ENCODE assay signal across 37 cellular contexts in genomic region chr15:64225804-64226203, GRCh38.
DNase-seq lines count a peak whose midpoint lies in the region; ATAC-seq, FAIRE-seq and TF ChIP-seq lines count a peak whose summit lies in the region.
"Had no signal": no experiment of that assay in that cellular context is flagged by ENCODE, and none has a peak within 500 bp of the region (broad histone marks: within the 10 kb centered on the region; RNA-seq: fewer than 3 reads in every experiment).

No MANE protein-coding gene starts in this region.

- no peak for FAIRE-seq in HepG2 (lab: Jason Lieb, UNC)
- FAIRE-seq: A204.1, A549, D721Med had no signal

- H3K9me3 Mint-ChIP-seq in activated naive CD4-positive, alpha-beta T cell treated with anti-CD3 and anti-CD28 coated beads, Interleukin-2, amount 50 U/mL, for 24 hours: no peaks in the 10 kb centered on the region
- H3K9me3 Mint-ChIP-seq in activated naive CD4-positive, alpha-beta T cell treated with anti-CD3 and anti-CD28 coated beads for 36 hours: no peaks in the 10 kb centered on the region
- H3K9me3 Mint-ChIP-seq in neural crest cell (peaks cover 3% of the 10 kb centered on the region), progenitor cell of endocrine pancreas (ENCODE audit: low read depth) (peaks cover 7% of the 10 kb centered on the region)
- H3K9me3 Mint-ChIP-seq: CD4-positive, alpha-beta T cell; CD8-positive, alpha-beta T cell had no signal

- ATAC-seq in HepG2 (no peak), right lobe of liver (no peak), left ventricle myocardium superior (no peak)
- ATAC-seq: A549; CD8-positive, alpha-beta T cell had no signal

- TF ChIP-seq POLR2A in HepG2 (IDR thresholded peaks at IDR 0.05; ENCODE audit: insufficient read depth in 1 of 2, low read depth in 2 of 2, low read length in 2 of 2) (no peak), right lobe of liver (IDR thresholded peaks at IDR 0.05) (no peak)

- TF ChIP-seq EP300 in HepG2 (IDR thresholded peaks at IDR 0.05; ENCODE audit: low read depth in 2 of 2, low read length in 2 of 2) (no peak), HepG2 (CRISPR knock-in tag; IDR thresholded peaks at IDR 0.05; ENCODE audit: borderline replicate concordance) (no peak)

- H3K36me3 ChIP-seq in HepG2 (replicated peaks in 1 of 2; ENCODE audit: control insufficient read depth in 1 of 2, insufficient read depth in 2 of 2, low read length in 2 of 2): no peaks in the 10 kb centered on the region
- no peaks in the 10 kb centered on the region for H3K36me3 ChIP-seq in right lobe of liver
- H3K36me3 ChIP-seq: BE2C had no signal

- no peak for DNase-seq in activated naive CD4-positive, alpha-beta T cell treated with anti-CD3 and anti-CD28 coated beads for 36 hours
- no peak for DNase-seq in HepG2 (ENCODE audit: low spot score)
- DNase-seq in right lobe of liver: no peak
- no peak for DNase-seq in neural crest cell (ENCODE audit: low read depth, low spot score)
- no peak for DNase-seq in progenitor cell of endocrine pancreas (ENCODE audit: low spot score, unreplicated experiment)
- no peak for DNase-seq in left ventricle myocardium superior
- no peak for DNase-seq in DMS153 treated with DMSO at 0.1 percent for 48 hours (lab: John Stamatoyannopoulos, UW; ENCODE audit: unreplicated experiment)
- DNase-seq: 8988T; ACHN; AML-193; BE2C; C1 segment of cervical spinal cord; Caco-2; Calu3; CD4-positive, alpha-beta memory T cell; CD4-positive, alpha-beta T cell; CD4-positive, CD25-positive, alpha-beta regulatory T cell; CD8-positive, alpha-beta memory T cell; CD8-positive, alpha-beta T cell; COR-L47; DMS 273 treated with DMSO at 0.1 percent for 48 hours; DMS153; DMS53; DMS79; DMS79 treated with DMSO at 0.1 percent for 48 hours; DND-41; EL had no signal

- H3K9me3 ChIP-seq in HepG2 (ENCODE audit: low read length): no peaks in the 10 kb centered on the region
- H3K9me3 ChIP-seq in right lobe of liver: no peaks in the 10 kb centered on the region
- H3K9me3 ChIP-seq: A549, BE2C, Caco-2 had no signal

- H3K4me3 Mint-ChIP-seq in activated naive CD4-positive, alpha-beta T cell treated with anti-CD3 and anti-CD28 coated beads, Interleukin-2, amount 50 U/mL, for 24 hours: no peak overlapping the region
- H3K4me3 Mint-ChIP-seq in activated naive CD4-positive, alpha-beta T cell treated with anti-CD3 and anti-CD28 coated beads for 36 hours: no peak overlapping the region
- H3K4me3 Mint-ChIP-seq in neural crest cell (no peak overlapping the region), progenitor cell of endocrine pancreas (ENCODE audit: low read depth) (no peak overlapping the region)
- H3K4me3 Mint-ChIP-seq: B cell; CD14-positive monocyte; CD4-positive, alpha-beta memory T cell; CD4-positive, alpha-beta T cell; CD4-positive, CD25-positive, alpha-beta regulatory T cell; CD8-positive, alpha-beta memory T cell; CD8-positive, alpha-beta T cell had no signal

- peaks cover 21% of the 10 kb centered on the region for H3K4me1 Mint-ChIP-seq in activated naive CD4-positive, alpha-beta T cell treated with anti-CD3 and anti-CD28 coated beads, Interleukin-2, amount 50 U/mL, for 24 hours
- peaks cover 22% of the 10 kb centered on the region for H3K4me1 Mint-ChIP-seq in activated naive CD4-positive, alpha-beta T cell treated with anti-CD3 and anti-CD28 coated beads for 36 hours (ENCODE audit: low read depth)
- H3K4me1 Mint-ChIP-seq in neural crest cell (no peaks in the 10 kb centered on the region), progenitor cell of endocrine pancreas (ENCODE audit: low read depth) (no peaks in the 10 kb centered on the region)
- H3K4me1 Mint-ChIP-seq: B cell, CD14-positive monocyte had no signal

- H3K4me3 ChIP-seq in HepG2 (replicated peaks in 1 of 3; ENCODE audit: insufficient read depth in 1 of 3, low read depth in 2 of 3, low read length in 3 of 3): no peak overlapping the region
- H3K4me3 ChIP-seq in right lobe of liver: no peak overlapping the region
- H3K4me3 ChIP-seq: A549, BLaER1 had no signal

- peaks cover 10% of the 10 kb centered on the region for H3K36me3 Mint-ChIP-seq in activated naive CD4-positive, alpha-beta T cell treated with anti-CD3 and anti-CD28 coated beads, Interleukin-2, amount 50 U/mL, for 24 hours
- peaks cover 13% of the 10 kb centered on the region for H3K36me3 Mint-ChIP-seq in activated naive CD4-positive, alpha-beta T cell treated with anti-CD3 and anti-CD28 coated beads for 36 hours (ENCODE audit: low read depth)
- H3K36me3 Mint-ChIP-seq in neural crest cell (ENCODE audit: low read depth) (peaks cover 17% of the 10 kb centered on the region), progenitor cell of endocrine pancreas (ENCODE audit: insufficient read depth) (peaks cover 7% of the 10 kb centered on the region)

- TF ChIP-seq RAD21 in HepG2 (CRISPR knock-in tag; IDR thresholded peaks at IDR 0.05): no peak

- H3K27me3 ChIP-seq in HepG2 (ENCODE audit: control insufficient read depth in 1 of 2, insufficient read depth in 2 of 2, low read length in 2 of 2) (no peaks in the 10 kb centered on the region), right lobe of liver (no peaks in the 10 kb centered on the region)
- H3K27me3 ChIP-seq: BE2C; BLaER1; BLaER1 treated with 17β-estradiol and CSF1 and Interleukin-3, amounts not matched to agents 10 nM and 100 nM had no signal

- intact Hi-C loops in activated naive CD4-positive, alpha-beta T cell treated with anti-CD3 and anti-CD28 coated beads for 36 hours (cut with micrococcal nuclease): no loop called here
- intact Hi-C loops in HepG2 (cut with micrococcal nuclease; ENCODE audit: unreplicated experiment): no loop called here
- intact Hi-C loops in right lobe of liver (cut with DNase I): no loop called here
- intact Hi-C loops in left ventricle myocardium superior (cut with micrococcal nuclease): no loop called here

- TF ChIP-seq CTCF in HepG2 (CRISPR knock-in tag; IDR thresholded peaks at IDR 0.05): no peak
- no peak for TF ChIP-seq CTCF in right lobe of liver (IDR thresholded peaks at IDR 0.05)
- no peak for TF ChIP-seq CTCF in neural crest cell (conservative IDR thresholded peaks at IDR 0.05)
- no peak for TF ChIP-seq CTCF in progenitor cell of endocrine pancreas (IDR thresholded peaks at IDR 0.05; ENCODE audit: unreplicated experiment)

- H2AFZ ChIP-seq in HepG2 (ENCODE audit: low read length): no peak overlapping the region

- H3K27me3 Mint-ChIP-seq in activated naive CD4-positive, alpha-beta T cell treated with anti-CD3 and anti-CD28 coated beads, Interleukin-2, amount 50 U/mL, for 24 hours: no peaks in the 10 kb centered on the region
- no peaks in the 10 kb centered on the region for H3K27me3 Mint-ChIP-seq in activated naive CD4-positive, alpha-beta T cell treated with anti-CD3 and anti-CD28 coated beads for 36 hours (ENCODE audit: low read depth)
- no peaks in the 10 kb centered on the region for H3K27me3 Mint-ChIP-seq in neural crest cell (ENCODE audit: low read depth)
- no peaks in the 10 kb centered on the region for H3K27me3 Mint-ChIP-seq in progenitor cell of endocrine pancreas
- H3K27me3 Mint-ChIP-seq: B cell; CD4-positive, alpha-beta memory T cell; CD4-positive, alpha-beta T cell; CD4-positive, CD25-positive, alpha-beta regulatory T cell; CD8-positive, alpha-beta memory T cell had no signal

- peak overlapping the region; percentile 62 for H3K27ac Mint-ChIP-seq in activated naive CD4-positive, alpha-beta T cell treated with anti-CD3 and anti-CD28 coated beads, Interleukin-2, amount 50 U/mL, for 24 hours
- H3K27ac Mint-ChIP-seq in activated naive CD4-positive, alpha-beta T cell treated with anti-CD3 and anti-CD28 coated beads for 36 hours: no peak overlapping the region
- H3K27ac Mint-ChIP-seq in neural crest cell (ENCODE audit: unreplicated experiment) (peak overlapping the region; percentile 35), progenitor cell of endocrine pancreas (peak overlapping the region; percentile 20)
- H3K27ac Mint-ChIP-seq: B cell; CD4-positive, alpha-beta T cell; CD4-positive, CD25-positive, alpha-beta regulatory T cell; CD8-positive, alpha-beta T cell had no signal

- in situ Hi-C loops in HepG2 (cut with HindIII; ENCODE audit: extremely low pct_ligation_motif_present, low pct_unique_long_range_greater_than_20kb): no loop called here

- CTCF ChIA-PET in activated naive CD4-positive, alpha-beta T cell treated with anti-CD3 and anti-CD28 coated beads for 36 hours (lab: Charles Lee): no interaction called here
- CTCF ChIA-PET in HepG2 (lab: Yijun Ruan, JAX; ENCODE audit: low intra/inter-chr PET ratio, low total read pairs): no interaction called here

- POLR2A ChIA-PET in HepG2 (lab: Yijun Ruan, JAX): no interaction called here

- no peaks in the 10 kb centered on the region for H3K79me2 ChIP-seq in HepG2 (ENCODE audit: insufficient read depth, low read length)

- H3K4me2 ChIP-seq in HepG2 (ENCODE audit: low read depth, low read length): no peak overlapping the region
- H3K4me2 ChIP-seq: A549; BLaER1; BLaER1 treated with 17β-estradiol and CSF1 and Interleukin-3, amounts not matched to agents 10 nM and 100 nM had no signal

- 93% methylated on average over 11 of the region's 11 CpGs for WGBS in HepG2 (ENCODE audit: low lambda C conversion rate)
- WGBS in right lobe of liver (ENCODE audit: insufficient coverage, low coverage, low lambda C conversion rate, missing lambda C conversion rate): 99% methylated on average over 11 of the region's 11 CpGs

- BruUV-seq in HepG2 (replicated peaks; lab: Mats Ljungman, UMichigan): no TSS peak

- 0 out of 2 replicates have a peak, but pooled peaks cover 16% of the 10 kb centered on the region for H3K4me1 ChIP-seq in HepG2 (ENCODE audit: insufficient read depth, low read length)
- peaks cover 0 to 4% (median 0%) of the 10 kb centered on the region in 4 donors for H3K4me1 ChIP-seq in right lobe of liver
- H3K4me1 ChIP-seq: Caco-2 had no signal

- no peak overlapping the region for H3K9ac ChIP-seq in HepG2 (ENCODE audit: insufficient read depth, low read depth, low read length)
- H3K9ac ChIP-seq: BLaER1; BLaER1 treated with 17β-estradiol and CSF1 and Interleukin-3, amounts not matched to agents 10 nM and 100 nM had no signal

- H3K27ac ChIP-seq in HepG2 (ENCODE audit: extremely low read length, insufficient read depth, low read length) (no peak overlapping the region), right lobe of liver (no peak overlapping the region)
- H3K27ac ChIP-seq: 22Rv1; A549; BLaER1; BLaER1 treated with 17β-estradiol and CSF1 and Interleukin-3, amounts not matched to agents 10 nM and 100 nM; C4-2B had no signal

- H4K20me1 ChIP-seq in HepG2 (ENCODE audit: insufficient read depth, low read length): no peaks in the 10 kb centered on the region
- H4K20me1 ChIP-seq: BLaER1 had no signal

TF ChIP-seq in HepG2, 621 proteins besides CTCF, POLR2A, EP300 and RAD21:
- TF ChIP-seq ZNF20 (CRISPR knock-in tag; IDR thresholded peaks at IDR 0.05) (peak; percentile 99), REL (CRISPR knock-in tag; conservative IDR thresholded peaks at IDR 0.05) (no peak)
TF ChIP-seq in HepG2: peak in this region for 1.
